ENCODE assay signal across 8 cellular contexts in the genomic region with DNA sequence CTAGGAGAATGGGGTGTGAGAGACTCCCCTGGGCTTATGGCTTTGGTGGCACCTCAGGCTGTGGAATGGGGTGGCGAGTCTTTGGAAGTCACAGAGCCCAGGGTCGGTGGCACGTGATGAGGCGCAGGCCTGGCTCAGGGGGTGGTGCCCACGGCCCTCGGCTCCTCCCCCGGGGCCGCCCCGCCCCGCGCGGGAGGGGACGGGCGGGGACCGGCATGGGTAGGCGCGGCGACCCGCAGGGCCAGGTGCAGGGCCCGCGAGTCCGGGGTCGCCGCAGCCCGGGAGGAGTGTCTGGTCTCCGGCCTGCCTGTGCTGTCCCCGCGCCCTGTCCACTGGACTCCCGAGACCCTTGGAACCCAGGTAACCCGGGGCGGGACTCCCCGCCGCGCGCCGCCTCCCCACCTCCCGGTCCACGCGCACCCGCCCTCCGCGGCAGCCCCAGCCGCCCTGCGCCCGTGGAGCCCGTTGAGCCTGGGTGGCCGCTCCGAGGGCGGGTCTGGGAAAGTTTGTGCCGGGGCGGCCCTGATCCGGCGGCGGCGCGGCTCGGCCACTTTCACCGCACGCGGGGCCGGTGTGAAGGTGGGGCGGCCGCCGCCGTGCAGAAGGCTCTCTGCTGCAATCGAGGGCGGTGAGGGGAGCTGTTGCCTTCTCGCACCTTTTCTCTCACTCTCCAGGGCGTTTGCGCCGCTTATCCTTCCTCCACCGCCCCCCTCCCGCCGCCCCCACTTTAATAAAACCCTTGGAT. TPM values are rescaled to one million over a fixed set of nuclear protein-coding genes. Genes with fewer than 3 reads are reported as not detected.
DNase-seq lines count a peak whose midpoint lies in the region; ATAC-seq, FAIRE-seq and TF ChIP-seq lines count a peak whose summit lies in the region.

A gene with protein sequence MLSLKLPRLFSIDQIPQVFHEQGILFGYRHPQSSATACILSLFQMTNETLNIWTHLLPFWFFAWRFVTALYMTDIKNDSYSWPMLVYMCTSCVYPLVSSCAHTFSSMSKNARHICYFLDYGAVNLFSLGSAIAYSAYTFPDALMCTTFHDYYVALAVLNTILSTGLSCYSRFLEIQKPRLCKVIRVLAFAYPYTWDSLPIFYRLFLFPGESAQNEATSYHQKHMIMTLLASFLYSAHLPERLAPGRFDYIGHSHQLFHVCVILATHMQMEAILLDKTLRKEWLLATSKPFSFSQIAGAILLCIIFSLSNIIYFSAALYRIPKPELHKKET (plus strand): TSS at position 216 of the 745 bp plus-strand sequence. CDS start 61,169 bp downstream, outside the sequence.

- no peaks in the 10 kb centered on the region for H4K20me1 ChIP-seq in hepatocyte (ENCODE audit: insufficient read depth, poor library complexity, severe bottlenecking)

- TF ChIP-seq CTCF in D721Med (IDR thresholded peaks at IDR 0.05; ENCODE audit: insufficient read depth, missing control alignments) (no peak), hepatocyte (IDR thresholded peaks at IDR 0.05; ENCODE audit: poor library complexity) (no peak)

- H3K4me3 Mint-ChIP-seq in activated naive CD8-positive, alpha-beta T cell treated with anti-CD3 and anti-CD28 coated beads, Interleukin-2, amount 10 ng/mL, durations not matched to agents 7 days and 5 days, result peak within 1 kb of the TSS; percentile 59

- peaks cover 50% of the 10 kb centered on the region for H3K27me3 Mint-ChIP-seq in activated naive CD8-positive, alpha-beta T cell treated with anti-CD3 and anti-CD28 coated beads, Interleukin-2, amount 10 ng/mL, durations not matched to agents 7 days and 5 days

- no peak within 1 kb of the TSS for H3K27ac Mint-ChIP-seq in activated naive CD8-positive, alpha-beta T cell treated with anti-CD3 and anti-CD28 coated beads, Interleukin-2, amount 10 ng/mL, durations not matched to agents 7 days and 5 days

- H3K36me3 Mint-ChIP-seq in activated naive CD8-positive, alpha-beta T cell treated with anti-CD3 and anti-CD28 coated beads, Interleukin-2, amount 10 ng/mL, durations not matched to agents 7 days and 5 days, result no peaks in the 10 kb centered on the region

- H3K36me3 ChIP-seq in hepatocyte (replicated peaks; ENCODE audit: insufficient read depth, low read depth), result no peaks in the 10 kb centered on the region

- WGBS in hepatocyte (ENCODE audit: low lambda C conversion rate, missing lambda C conversion rate), result 3% methylated on average over 16 of the region's 74 CpGs

- H3K9me3 Mint-ChIP-seq in activated naive CD8-positive, alpha-beta T cell treated with anti-CD3 and anti-CD28 coated beads, Interleukin-2, amount 10 ng/mL, durations not matched to agents 7 days and 5 days, result no peaks in the 10 kb centered on the region

- peaks cover 24% of the 10 kb centered on the region for H3K27me3 ChIP-seq in hepatocyte

- peak within 1 kb of the TSS; percentile 72 for H3K4me3 ChIP-seq in hepatocyte
- peak within 1 kb of the TSS; percentile 52 for H3K4me3 ChIP-seq in skeletal muscle cell (ENCODE audit: low read depth, low read length)

- ATAC-seq in activated naive CD8-positive, alpha-beta T cell treated with anti-CD3 and anti-CD28 coated beads, Interleukin-2, amount 10 ng/mL, durations not matched to agents 7 days and 5 days (ENCODE audit: low read depth), result peak; percentile 53
- no peak for ATAC-seq in GM21717 (IDR thresholded peaks at IDR 0.05; ENCODE audit: unreplicated experiment)
- ATAC-seq in HG02885 (IDR thresholded peaks at IDR 0.05; ENCODE audit: poor library complexity, unreplicated experiment), result no peak

- H3K4me1 ChIP-seq in hepatocyte (ENCODE audit: insufficient read depth), result peaks cover 4% of the 10 kb centered on the region

- no peaks in the 10 kb centered on the region for H3K9me2 ChIP-seq in hepatocyte (replicated peaks; ENCODE audit: insufficient read depth)

- no peaks in the 10 kb centered on the region for H3K79me2 ChIP-seq in hepatocyte

- FAIRE-seq in D721Med (lab: Jason Lieb, UNC), result no peak

- POLR2A ChIA-PET in activated naive CD8-positive, alpha-beta T cell treated with anti-CD3 and anti-CD28 coated beads, Interleukin-2, amount 10 ng/mL, durations not matched to agents 7 days and 5 days (lab: Charles Lee), result no interaction called here

- peak within 1 kb of the TSS; percentile 99 for H3K4me2 ChIP-seq in hepatocyte

- DNase-seq in D721Med (ENCODE audit: insufficient read length, low spot score) (peak; percentile 79), LoVo (ENCODE audit: low spot score) (peak; percentile 60), hepatocyte (ENCODE audit: low spot score) (peak; percentile 64), skeletal muscle cell (ENCODE audit: low read depth) (no peak), middle frontal gyrus (ENCODE audit: extremely low spot score, low spot score) (no peak)
- peak; percentile 39 for DNase-seq in activated naive CD8-positive, alpha-beta T cell treated with anti-CD3 and anti-CD28 coated beads, Interleukin-2, amount 10 ng/mL, durations not matched to agents 7 days and 5 days

- H2AFZ ChIP-seq in hepatocyte, result peak within 1 kb of the TSS; percentile 81

- no peaks in the 10 kb centered on the region for H3K9me3 ChIP-seq in hepatocyte (ENCODE audit: low read depth)

- no peaks in the 10 kb centered on the region for H3K4me1 Mint-ChIP-seq in activated naive CD8-positive, alpha-beta T cell treated with anti-CD3 and anti-CD28 coated beads, Interleukin-2, amount 10 ng/mL, durations not matched to agents 7 days and 5 days

- H3K27ac ChIP-seq in hepatocyte, result no peak within 1 kb of the TSS

RNA-seq across cellular contexts. Expression of the gene that starts here (rescaled TPM):
- total RNA-seq in activated naive CD8-positive, alpha-beta T cell treated with anti-CD3 and anti-CD28 coated beads, Interleukin-2, amount 10 ng/mL, durations not matched to agents 7 days and 5 days, result not detected
- total RNA-seq in hepatocyte, result 2.1 and 2.6 TPM in 2 replicates
- 2.8 and 4.7 TPM in 2 replicates for polyA plus RNA-seq in hepatocyte

Comparison
In these comparisons a context has a peak if more than half of its experiments do, and no peak if none do; other contexts are left out.
1. Peak in DNase-seq and ATAC-seq in activated naive CD8-positive, alpha-beta T cell treated with anti-CD3 and anti-CD28 coated beads, Interleukin-2, amount 10 ng/mL, durations not matched to agents 7 days and 5 days; RNA of the gene not detected or under 1 TPM.
2. DNase-seq: peak in D721Med (single experiment), LoVo (single experiment) and hepatocyte (single experiment); none in skeletal muscle cell (single experiment) and middle frontal gyrus (single experiment).